ENCODE assay signal across 8 cellular contexts in genomic region chr1:229342902-229343587, GRCh38. TPM values are rescaled to one million over a fixed set of nuclear protein-coding genes. Genes with fewer than 3 reads are reported as not detected.
A peak's percentile ranks its signal among the peaks of the same experiment; 100 is the strongest.
DNase-seq lines count a peak whose midpoint lies in the region; ATAC-seq and TF ChIP-seq lines count a peak whose summit lies in the region.

Gene CCSAP, minus strand, starts transcription at chr1:229343047. Its CDS starts 582 bp downstream, at chr1:229342465.

- CTCF ChIA-PET in AG04450 (lab: Charles Lee) = interaction anchor here (0.6 to 1.4 kb wide), 2 partner anchors 109 to 1390 kb away, joined by 3 read pairs; no protein-coding TSS in a partner anchor

- no peaks in the 10 kb centered on the region for H3K9me3 Mint-ChIP-seq in stimulated activated naive CD8-positive, alpha-beta T cell treated with anti-CD3 and anti-CD28 coated beads, Interleukin-15, Interleukin-2, amounts not matched to agents 100 ng/mL and 50 ng/mL, for 24 hours

- H3K36me3 ChIP-seq in esophagus squamous epithelium = no peaks in the 10 kb centered on the region

- H3K4me1 ChIP-seq in esophagus squamous epithelium = peaks cover 7 to 29% (median 9%) of the 10 kb centered on the region in 3 donors

- peak within 1 kb of the TSS; percentile 88 for H3K27ac Mint-ChIP-seq in stimulated activated naive CD8-positive, alpha-beta T cell treated with anti-CD3 and anti-CD28 coated beads, Interleukin-15, Interleukin-2, amounts not matched to agents 100 ng/mL and 50 ng/mL, for 24 hours

- peak within 1 kb of the TSS; percentile 86 for H3K4me3 Mint-ChIP-seq in stimulated activated naive CD8-positive, alpha-beta T cell treated with anti-CD3 and anti-CD28 coated beads, Interleukin-15, Interleukin-2, amounts not matched to agents 100 ng/mL and 50 ng/mL, for 24 hours

- H3K27me3 ChIP-seq in AG04450 (ENCODE audit: control insufficient read depth, insufficient read depth, low read length) (no peaks in the 10 kb centered on the region), esophagus squamous epithelium (peaks cover 0 to 38% (median 0%) of the 10 kb centered on the region in 4 donors)

- H3K4me3 ChIP-seq in AG04450 (ENCODE audit: low read depth, low read length) (peak within 1 kb of the TSS; percentile 81), esophagus squamous epithelium (peak within 1 kb of the TSS; percentile 69 to 90 (median 81))

- H3K4me1 Mint-ChIP-seq in stimulated activated naive CD8-positive, alpha-beta T cell treated with anti-CD3 and anti-CD28 coated beads, Interleukin-15, Interleukin-2, amounts not matched to agents 100 ng/mL and 50 ng/mL, for 24 hours (ENCODE audit: low read depth) = peaks cover 42% of the 10 kb centered on the region

- intact Hi-C loops in esophagus squamous epithelium (cut with DNase I) = loop anchor here (5.0 kb wide), 1 partner anchor 76 kb away; no protein-coding TSS in a partner anchor

- DNase-seq in AG04450 (ENCODE audit: low read depth, low spot score) = no peak
- peak; percentile 79 for DNase-seq in NCI-H748 (lab: John Stamatoyannopoulos, UW; ENCODE audit: unreplicated experiment)
- peak; percentile 54 for DNase-seq in activated T-cell treated with anti-CD3 and anti-CD28 coated beads for 48 hours (ENCODE audit: low read depth)
- no peak for DNase-seq in esophagus squamous epithelium (lab: John Stamatoyannopoulos, UW)
- DNase-seq in myocyte (ENCODE audit: low read depth) = peak; percentile 53

- no peaks in the 10 kb centered on the region for H3K36me3 Mint-ChIP-seq in stimulated activated naive CD8-positive, alpha-beta T cell treated with anti-CD3 and anti-CD28 coated beads, Interleukin-15, Interleukin-2, amounts not matched to agents 100 ng/mL and 50 ng/mL, for 24 hours (ENCODE audit: low read depth)

- H3K9me3 ChIP-seq in AG04450 (ENCODE audit: control insufficient read depth, insufficient read depth, low read length) = peaks cover 3% of the 10 kb centered on the region; the same call in 1 of the 2 replicates
- no peaks in the 10 kb centered on the region for H3K9me3 ChIP-seq in esophagus squamous epithelium

- 0 to 2% methylated on average over 13 to 18 of the region's 57 CpGs for WGBS in esophagus squamous epithelium, 2 donors

- peak in 2 of 4 donors; percentile 3 to 34 for TF ChIP-seq POLR2A in esophagus squamous epithelium (IDR thresholded peaks at IDR 0.05)

- POLR2A ChIA-PET in AG04450 (lab: Yijun Ruan, JAX) = no interaction called here

- no peak within 1 kb of the TSS for H3K27ac ChIP-seq in AG04450 (ENCODE audit: low read depth, low read length)
- H3K27ac ChIP-seq in esophagus squamous epithelium = peak within 1 kb of the TSS; percentile 87 to 98 (median 90)

- ATAC-seq in GM18511 (IDR thresholded peaks at IDR 0.05; ENCODE audit: unreplicated experiment) (peak; percentile 45), HG02981 (IDR thresholded peaks at IDR 0.05; ENCODE audit: unreplicated experiment) (peak; percentile 23)

- H3K27me3 Mint-ChIP-seq in stimulated activated naive CD8-positive, alpha-beta T cell treated with anti-CD3 and anti-CD28 coated beads, Interleukin-15, Interleukin-2, amounts not matched to agents 100 ng/mL and 50 ng/mL, for 24 hours = peaks cover 23% of the 10 kb centered on the region

- TF ChIP-seq CTCF in AG04450 (IDR thresholded peaks at IDR 0.05; ENCODE audit: low read depth, low read length) = no peak
- TF ChIP-seq CTCF in esophagus squamous epithelium (IDR thresholded peaks at IDR 0.05) = no peak

RNA-seq across cellular contexts. Expression of gene CCSAP, which starts in this region (rescaled TPM):
- 3.2 and 4.3 TPM in 2 replicates for polyA plus RNA-seq in AG04450 (2011; rRNA removed)
- 2.5 and 4.0 TPM in 2 replicates for polyA minus RNA-seq in AG04450 (2011; rRNA and poly(A)+ RNA removed)
- total RNA-seq in esophagus squamous epithelium = 1 to 10 TPM; 1.6 to 5.3 (median 4.5) TPM
- 7.4 and 8.5 TPM in 2 replicates for total RNA-seq in myocyte
- polyA plus RNA-seq in myocyte (2012) = 3.2 TPM

Comparison
In these comparisons a context has a peak if more than half of its experiments do, and no peak if none do; other contexts are left out.
1. DNase-seq: peak in NCI-H748 (single experiment), activated T-cell treated with anti-CD3 and anti-CD28 coated beads for 48 hours (single experiment) and myocyte (single experiment); none in AG04450 (single experiment) and esophagus squamous epithelium (single experiment).